ENCODE assay signal across 1 cellular context in genomic region chr6:6723792-6724318, GRCh38.
TF ChIP-seq lines count a peak whose summit lies in the region.

No MANE protein-coding gene starts in this region.

TF ChIP-seq in SK-N-SH treated with all-trans-retinoic acid at 6 μM for 48 hours, 23 proteins besides CTCF, POLR2A, EP300 and RAD21 (continued from another document):
- TF ChIP-seq CREB5 (CRISPR knock-in tag; IDR thresholded peaks at IDR 0.05; ENCODE audit: low read depth) = no peak
- TF ChIP-seq TOX (CRISPR knock-in tag; IDR thresholded peaks at IDR 0.05; ENCODE audit: borderline replicate concordance) = no peak
- no peak for TF ChIP-seq ZNF8 (CRISPR knock-in tag; IDR thresholded peaks at IDR 0.05)
- no peak for TF ChIP-seq ZC3H10 (CRISPR knock-in tag; IDR thresholded peaks at IDR 0.05)
- TF ChIP-seq ESRRG (CRISPR knock-in tag; IDR thresholded peaks at IDR 0.05) = no peak
- no peak for TF ChIP-seq ISL1 (CRISPR knock-in tag; IDR thresholded peaks at IDR 0.05)
- no peak for TF ChIP-seq RARB (CRISPR knock-in tag; IDR thresholded peaks at IDR 0.05)
TF ChIP-seq in SK-N-SH treated with all-trans-retinoic acid at 6 μM for 48 hours: peak in this region for 0.
